ENCODE assay signal across 2 cellular contexts in the genomic region with DNA sequence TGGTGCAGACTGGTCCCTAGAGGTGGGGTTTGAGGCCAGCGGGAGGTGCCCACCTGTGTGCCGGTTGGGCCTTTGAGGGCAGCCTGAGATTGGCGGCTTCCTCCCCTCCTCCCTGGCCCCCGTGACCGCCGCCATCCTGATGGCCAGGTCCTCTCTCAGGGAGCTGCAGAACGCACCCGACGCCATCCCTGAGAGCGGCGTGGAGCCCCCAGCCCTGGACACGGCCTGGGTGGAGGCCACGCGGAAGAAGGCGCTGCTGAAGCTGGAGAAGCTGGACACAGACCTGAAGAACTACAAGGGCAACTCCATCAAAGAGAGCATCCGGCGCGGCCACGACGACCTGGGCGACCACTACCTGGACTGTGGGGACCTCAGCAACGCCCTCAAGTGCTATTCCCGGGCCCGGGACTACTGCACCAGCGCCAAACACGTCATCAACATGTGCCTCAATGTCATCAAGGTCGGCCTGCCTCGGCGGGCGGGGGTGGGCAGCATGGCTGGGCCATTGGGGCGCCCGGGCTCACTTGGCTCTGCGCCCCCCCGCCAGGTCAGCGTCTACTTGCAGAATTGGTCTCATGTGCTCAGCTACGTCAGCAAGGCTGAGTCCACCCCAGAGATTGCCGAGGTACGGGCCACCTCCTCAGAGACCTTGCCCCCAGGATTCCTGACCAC.
TF ChIP-seq lines count a peak whose summit lies in the region.

No MANE protein-coding gene starts in this region.

TF ChIP-seq in HEK293, 187 proteins besides CTCF, POLR2A, EP300 and RAD21:
- TF ChIP-seq SCRT1 (tag by site-specific recombination; IDR thresholded peaks at IDR 0.05; ENCODE audit: borderline replicate concordance) (no peak), ZNF560 (tag by site-specific recombination; IDR thresholded peaks at IDR 0.05; ENCODE audit: borderline replicate concordance) (no peak), GLI2 (tag by site-specific recombination; IDR thresholded peaks at IDR 0.05; ENCODE audit: borderline replicate concordance, low read depth) (no peak)
- TF ChIP-seq, protein P1, sequence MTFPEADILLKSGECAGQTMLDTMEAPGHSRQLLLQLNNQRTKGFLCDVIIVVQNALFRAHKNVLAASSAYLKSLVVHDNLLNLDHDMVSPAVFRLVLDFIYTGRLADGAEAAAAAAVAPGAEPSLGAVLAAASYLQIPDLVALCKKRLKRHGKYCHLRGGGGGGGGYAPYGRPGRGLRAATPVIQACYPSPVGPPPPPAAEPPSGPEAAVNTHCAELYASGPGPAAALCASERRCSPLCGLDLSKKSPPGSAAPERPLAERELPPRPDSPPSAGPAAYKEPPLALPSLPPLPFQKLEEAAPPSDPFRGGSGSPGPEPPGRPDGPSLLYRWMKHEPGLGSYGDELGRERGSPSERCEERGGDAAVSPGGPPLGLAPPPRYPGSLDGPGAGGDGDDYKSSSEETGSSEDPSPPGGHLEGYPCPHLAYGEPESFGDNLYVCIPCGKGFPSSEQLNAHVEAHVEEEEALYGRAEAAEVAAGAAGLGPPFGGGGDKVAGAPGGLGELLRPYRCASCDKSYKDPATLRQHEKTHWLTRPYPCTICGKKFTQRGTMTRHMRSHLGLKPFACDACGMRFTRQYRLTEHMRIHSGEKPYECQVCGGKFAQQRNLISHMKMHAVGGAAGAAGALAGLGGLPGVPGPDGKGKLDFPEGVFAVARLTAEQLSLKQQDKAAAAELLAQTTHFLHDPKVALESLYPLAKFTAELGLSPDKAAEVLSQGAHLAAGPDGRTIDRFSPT (tag by site-specific recombination; IDR thresholded peaks at IDR 0.05) = no peak
- TF ChIP-seq, protein P2, sequence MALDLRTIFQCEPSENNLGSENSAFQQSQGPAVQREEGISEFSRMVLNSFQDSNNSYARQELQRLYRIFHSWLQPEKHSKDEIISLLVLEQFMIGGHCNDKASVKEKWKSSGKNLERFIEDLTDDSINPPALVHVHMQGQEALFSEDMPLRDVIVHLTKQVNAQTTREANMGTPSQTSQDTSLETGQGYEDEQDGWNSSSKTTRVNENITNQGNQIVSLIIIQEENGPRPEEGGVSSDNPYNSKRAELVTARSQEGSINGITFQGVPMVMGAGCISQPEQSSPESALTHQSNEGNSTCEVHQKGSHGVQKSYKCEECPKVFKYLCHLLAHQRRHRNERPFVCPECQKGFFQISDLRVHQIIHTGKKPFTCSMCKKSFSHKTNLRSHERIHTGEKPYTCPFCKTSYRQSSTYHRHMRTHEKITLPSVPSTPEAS (tag by site-specific recombination; IDR thresholded peaks at IDR 0.05) = no peak

TF ChIP-seq in endothelial cell of umbilical vein, 7 proteins besides CTCF, POLR2A, EP300 and RAD21:
- TF ChIP-seq FOS (IDR thresholded peaks at IDR 0.05; ENCODE audit: borderline replicate concordance, insufficient read depth, low read length) (no peak), MYC (IDR thresholded peaks at IDR 0.05; ENCODE audit: low read depth, low read length) (no peak), POLR2AphosphoS5 (IDR thresholded peaks at IDR 0.05; ENCODE audit: insufficient read depth, low read depth, low read length) (no peak), GATA2 (IDR thresholded peaks at IDR 0.05; ENCODE audit: insufficient read depth, insufficient read length, low read depth, low read length) (no peak), EZH2 (IDR thresholded peaks at IDR 0.05; ENCODE audit: borderline replicate concordance, low read depth, low read length, severe bottlenecking) (no peak), JUN (IDR thresholded peaks at IDR 0.05; ENCODE audit: borderline replicate concordance, insufficient read depth, insufficient read length, low read depth) (no peak)
- TF ChIP-seq, protein P3, sequence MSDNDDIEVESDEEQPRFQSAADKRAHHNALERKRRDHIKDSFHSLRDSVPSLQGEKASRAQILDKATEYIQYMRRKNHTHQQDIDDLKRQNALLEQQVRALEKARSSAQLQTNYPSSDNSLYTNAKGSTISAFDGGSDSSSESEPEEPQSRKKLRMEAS (IDR thresholded peaks at IDR 0.05; ENCODE audit: insufficient read depth, insufficient read length) = no peak
